10 cellular contexts compared by ENCODE assay signal in genomic region chr1:94527447-94528031, GRCh38. TPM values are rescaled to one million over a fixed set of nuclear protein-coding genes. Genes with fewer than 3 reads are reported as not detected.
DNase-seq lines count a peak whose midpoint lies in the region; ATAC-seq and TF ChIP-seq lines count a peak whose summit lies in the region.
"Had no signal": no experiment of that assay in that cellular context is flagged by ENCODE, and none has a peak within 500 bp of the region (broad histone marks: within the 10 kb centered on the region; RNA-seq: fewer than 3 reads in every experiment).

No MANE protein-coding gene starts in this region.

- peaks cover 34% of the 10 kb centered on the region for H3K4me1 Mint-ChIP-seq in brain
- no peaks in the 10 kb centered on the region for H3K4me1 Mint-ChIP-seq in natural killer cell treated with Interleukin-12 subunit alpha and Interleukin-12 subunit beta and Interleukin-15 and Interleukin-18, amount 100 ng/mL, for 72 hours (ENCODE audit: low read depth in 2 of 2)
- H3K4me1 Mint-ChIP-seq: CD8-positive, alpha-beta memory T cell had no signal

- DNase-seq in COR-L47 (lab: John Stamatoyannopoulos, UW) (peak; percentile 90), NAMALWA (ENCODE audit: low spot score) (peak; percentile 15), left colon (no peak), hippocampal formation (lab: John Stamatoyannopoulos, UW) (no peak)
- no peak for DNase-seq in activated CD4-positive, CD25-positive, alpha-beta regulatory T cell (lab: John Stamatoyannopoulos, UW)
- DNase-seq in stimulated activated CD4-positive, alpha-beta T cell treated with anti-CD3 and anti-CD28 coated beads, Interleukin-2, amount 100 ng/mL, for 48 hours, result no peak
- no peak for DNase-seq in natural killer cell treated with Interleukin-12 subunit alpha and Interleukin-12 subunit beta and Interleukin-15 and Interleukin-18, amount 100 ng/mL, for 72 hours (ENCODE audit: low spot score)
- DNase-seq: activated naive CD4-positive, alpha-beta T cell treated with anti-CD3 and anti-CD28 coated beads, Interleukin-2, amount 50 U/mL, for 16 hours; CD8-positive, alpha-beta memory T cell had no signal

- peak overlapping the region in 1 of 5 experiments; percentile 47 for H3K4me3 Mint-ChIP-seq in brain
- no peak overlapping the region for H3K4me3 Mint-ChIP-seq in natural killer cell treated with Interleukin-12 subunit alpha and Interleukin-12 subunit beta and Interleukin-15 and Interleukin-18, amount 100 ng/mL, for 72 hours
- H3K4me3 Mint-ChIP-seq: CD8-positive, alpha-beta memory T cell had no signal

- TF ChIP-seq CTCF in brain (conservative IDR thresholded peaks at IDR 0.05), result no peak

- peak; percentile 79 for ATAC-seq in left colon
- ATAC-seq in natural killer cell treated with Interleukin-12 subunit alpha and Interleukin-12 subunit beta and Interleukin-15 and Interleukin-18, amount 100 ng/mL, for 72 hours, result no peak

- peak overlapping the region; percentile 39 to 66 (median 52) for H3K27ac Mint-ChIP-seq in brain
- H3K27ac Mint-ChIP-seq in natural killer cell treated with Interleukin-12 subunit alpha and Interleukin-12 subunit beta and Interleukin-15 and Interleukin-18, amount 100 ng/mL, for 72 hours, result no peak overlapping the region
- H3K27ac Mint-ChIP-seq: CD8-positive, alpha-beta memory T cell had no signal

- H3K9me3 Mint-ChIP-seq in brain, result no peaks in the 10 kb centered on the region
- no peaks in the 10 kb centered on the region for H3K9me3 Mint-ChIP-seq in natural killer cell treated with Interleukin-12 subunit alpha and Interleukin-12 subunit beta and Interleukin-15 and Interleukin-18, amount 100 ng/mL, for 72 hours

- no peaks in the 10 kb centered on the region for H3K27me3 Mint-ChIP-seq in brain
- peaks cover 14 to 19% of the 10 kb centered on the region in 2 donors for H3K27me3 Mint-ChIP-seq in natural killer cell treated with Interleukin-12 subunit alpha and Interleukin-12 subunit beta and Interleukin-15 and Interleukin-18, amount 100 ng/mL, for 72 hours
- H3K27me3 Mint-ChIP-seq: CD8-positive, alpha-beta memory T cell had no signal

- peaks cover 22% of the 10 kb centered on the region for H3K36me3 Mint-ChIP-seq in brain
- no peaks in the 10 kb centered on the region for H3K36me3 Mint-ChIP-seq in natural killer cell treated with Interleukin-12 subunit alpha and Interleukin-12 subunit beta and Interleukin-15 and Interleukin-18, amount 100 ng/mL, for 72 hours
- H3K36me3 Mint-ChIP-seq: CD8-positive, alpha-beta memory T cell had no signal

- intact Hi-C loops in left colon (cut with DNase I, micrococcal nuclease), result loop anchor here in 1 of 2 donors (10.0 kb wide), 1 partner anchor 277 kb away; no protein-coding TSS in a partner anchor

RNA-seq across cellular contexts. Expression of gene F3, which starts 14.0 kb away (rescaled TPM):
- polyA plus RNA-seq in brain (ENCODE audit: insufficient read depth, low read depth, low replicate concordance), result 13.9 TPM
- total RNA-seq in left colon, result 10 to 100 TPM; 44.4 to 52.4 TPM
- not detected for total RNA-seq in natural killer cell treated with Interleukin-12 subunit alpha and Interleukin-12 subunit beta and Interleukin-15 and Interleukin-18, amount 100 ng/mL, for 72 hours
- polyA plus RNA-seq: CD8-positive, alpha-beta memory T cell had no signal

Comparison
In these comparisons a context has a peak if more than half of its experiments do, and no peak if none do; other contexts are left out.
1. DNase-seq: peak in COR-L47 (single experiment) and NAMALWA (single experiment); none in left colon (0 of 2), activated CD4-positive, CD25-positive, alpha-beta regulatory T cell (0 of 4), stimulated activated CD4-positive, alpha-beta T cell treated with anti-CD3 and anti-CD28 coated beads, Interleukin-2, amount 100 ng/mL, for 48 hours (0 of 2), natural killer cell treated with Interleukin-12 subunit alpha and Interleukin-12 subunit beta and Interleukin-15 and Interleukin-18, amount 100 ng/mL, for 72 hours (single experiment) and hippocampal formation (0 of 2).
2. H3K27ac Mint-ChIP-seq: peak in brain (5 of 5); none in natural killer cell treated with Interleukin-12 subunit alpha and Interleukin-12 subunit beta and Interleukin-15 and Interleukin-18, amount 100 ng/mL, for 72 hours (0 of 2).
3. RNA of gene F3, which starts 14.0 kb away (total RNA-seq): 44.4 to 52.4 TPM in left colon; not detected in natural killer cell treated with Interleukin-12 subunit alpha and Interleukin-12 subunit beta and Interleukin-15 and Interleukin-18, amount 100 ng/mL, for 72 hours; every median in the first group is over 10 times any median in the second.